Comparison of ENCODE assay signal across 12 cellular contexts in the genomic region with DNA sequence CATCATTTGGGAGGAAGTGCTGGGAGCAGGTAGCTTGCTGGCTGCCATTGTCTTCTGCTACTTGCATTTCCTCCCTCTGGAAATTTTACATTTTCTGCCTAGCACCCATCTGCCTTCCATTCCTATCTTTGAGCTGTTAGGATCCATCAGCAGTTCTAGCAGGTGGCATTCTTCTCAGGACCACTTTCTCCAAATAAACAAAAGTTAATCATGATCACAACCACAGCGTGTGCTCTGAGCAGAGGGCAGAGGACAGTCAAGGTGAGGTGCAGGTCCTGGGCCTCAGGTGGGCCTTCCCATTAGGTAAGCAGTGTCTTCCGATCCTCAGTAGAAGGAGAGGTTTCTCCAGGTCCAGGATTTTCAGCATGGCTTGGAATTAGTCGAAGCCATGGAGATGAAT.
"Had no signal": no experiment of that assay in that cellular context is flagged by ENCODE, and none has a peak within 500 bp of the region (broad histone marks: within the 10 kb centered on the region; RNA-seq: fewer than 3 reads in every experiment).

No MANE protein-coding gene starts in this region.

- H3K4me3 ChIP-seq: SK-N-MC, smooth muscle cell, suprapubic skin had no signal

- H3K27me3 Mint-ChIP-seq: stimulated activated naive B cell treated with anti-CD40 and anti-IgM and Interleukin-4, amounts not matched to agents 10 μg/mL and 1 μg/mL and 100 μg/mL, for 72 hours; type B pancreatic cell had no signal

- H3K27ac Mint-ChIP-seq: type B pancreatic cell had no signal

- H3K4me2 ChIP-seq: smooth muscle cell had no signal

- H3K36me3 ChIP-seq: suprapubic skin had no signal

- H3K9me3 ChIP-seq: suprapubic skin had no signal

- H3K4me3 Mint-ChIP-seq: stimulated activated naive B cell treated with anti-CD40 and anti-IgM and Interleukin-4, amounts not matched to agents 10 μg/mL and 1 μg/mL and 100 μg/mL, for 72 hours; type B pancreatic cell had no signal

- H3K9me3 Mint-ChIP-seq: stimulated activated naive B cell treated with anti-CD40 and anti-IgM and Interleukin-4, amounts not matched to agents 10 μg/mL and 1 μg/mL and 100 μg/mL, for 72 hours; type B pancreatic cell had no signal

- H3K27me3 ChIP-seq: suprapubic skin had no signal

- H3K27ac ChIP-seq: SK-N-MC, suprapubic skin had no signal

- DNase-seq: activated gamma-delta T cell treated with Interleukin-2 at 50 U/mL for 16 hours; cortex of kidney; erythroblast; hippocampal formation; midbrain; posterior cingulate gyrus; right cardiac atrium; stimulated activated naive B cell treated with anti-CD40 and anti-IgM and Interleukin-4, amounts not matched to agents 10 μg/mL and 1 μg/mL and 100 μg/mL, for 72 hours had no signal

- ATAC-seq: right cardiac atrium; stimulated activated naive B cell treated with anti-CD40 and anti-IgM and Interleukin-4, amounts not matched to agents 10 μg/mL and 1 μg/mL and 100 μg/mL, for 72 hours had no signal
